ENCODE assay signal across 8 cellular contexts in genomic region chr1:116737020-116737854, GRCh38. TPM values are rescaled to one million over a fixed set of nuclear protein-coding genes. Genes with fewer than 3 reads are reported as not detected.
DNase-seq lines count a peak whose midpoint lies in the region; ATAC-seq and TF ChIP-seq lines count a peak whose summit lies in the region.

No MANE protein-coding gene starts in this region.

- H3K9me3 ChIP-seq in WERI-Rb-1 (ENCODE audit: severe bottlenecking) (peaks cover 2% of the 10 kb centered on the region), breast epithelium (no peaks in the 10 kb centered on the region)

- H3K27me3 ChIP-seq in WERI-Rb-1 (ENCODE audit: insufficient read depth, low read depth, severe bottlenecking) (no peaks in the 10 kb centered on the region), breast epithelium (no peaks in the 10 kb centered on the region)

- H3K27ac ChIP-seq in WERI-Rb-1 (no peak overlapping the region), breast epithelium (no peak overlapping the region)

- H3K4me3 ChIP-seq in WERI-Rb-1 (ENCODE audit: low read depth, low read length): no peak overlapping the region
- H3K4me3 ChIP-seq in breast epithelium: no peak overlapping the region

- peak; percentile 36 for ATAC-seq in HG02610 (IDR thresholded peaks at IDR 0.05; ENCODE audit: unreplicated experiment)
- ATAC-seq in GM19397 (IDR thresholded peaks at IDR 0.05; ENCODE audit: unreplicated experiment): no peak

- TF ChIP-seq POLR2A in breast epithelium (IDR thresholded peaks at IDR 0.05): no peak

- intact Hi-C loops in breast epithelium (cut with DNase I; ENCODE audit: low total_unique reads): no loop called here

- H3K4me1 ChIP-seq in breast epithelium: no peaks in the 10 kb centered on the region

- H3K36me3 ChIP-seq in WERI-Rb-1: no peaks in the 10 kb centered on the region
- no peaks in the 10 kb centered on the region for H3K36me3 ChIP-seq in breast epithelium

- DNase-seq in NCI-H2107 treated with DMSO at 0.1 percent for 48 hours (lab: John Stamatoyannopoulos, UW; ENCODE audit: unreplicated experiment): peak; percentile 54
- DNase-seq in WERI-Rb-1: peak; percentile 47
- DNase-seq in breast epithelium (ENCODE audit: low spot score in 2 of 2): peak in 1 of 2 donors; percentile 30
- peak; percentile 65 for DNase-seq in kidney tubule cell (ENCODE audit: low spot score)
- DNase-seq in stimulated activated CD4-positive, alpha-beta T cell treated with anti-CD3 and anti-CD28 coated beads, Interleukin-4, amount 100 ng/mL, for 24 hours: peak; percentile 79

- peak; percentile 65 for TF ChIP-seq CTCF in GM12801 (IDR thresholded peaks at IDR 0.05; ENCODE audit: extremely low read depth, insufficient read length)
- peak; percentile 85 for TF ChIP-seq CTCF in WERI-Rb-1 (IDR thresholded peaks at IDR 0.05; ENCODE audit: low read depth, low read length)
- peak; percentile 52 to 75 (median 69) for TF ChIP-seq CTCF in breast epithelium (IDR thresholded peaks at IDR 0.05)

RNA-seq across cellular contexts. Expression of gene CD2, which starts 17.0 kb away (rescaled TPM):
- 1 to 10 TPM; 1.4 to 3.9 (median 3.5) TPM for total RNA-seq in breast epithelium
